In the genomic region with DNA sequence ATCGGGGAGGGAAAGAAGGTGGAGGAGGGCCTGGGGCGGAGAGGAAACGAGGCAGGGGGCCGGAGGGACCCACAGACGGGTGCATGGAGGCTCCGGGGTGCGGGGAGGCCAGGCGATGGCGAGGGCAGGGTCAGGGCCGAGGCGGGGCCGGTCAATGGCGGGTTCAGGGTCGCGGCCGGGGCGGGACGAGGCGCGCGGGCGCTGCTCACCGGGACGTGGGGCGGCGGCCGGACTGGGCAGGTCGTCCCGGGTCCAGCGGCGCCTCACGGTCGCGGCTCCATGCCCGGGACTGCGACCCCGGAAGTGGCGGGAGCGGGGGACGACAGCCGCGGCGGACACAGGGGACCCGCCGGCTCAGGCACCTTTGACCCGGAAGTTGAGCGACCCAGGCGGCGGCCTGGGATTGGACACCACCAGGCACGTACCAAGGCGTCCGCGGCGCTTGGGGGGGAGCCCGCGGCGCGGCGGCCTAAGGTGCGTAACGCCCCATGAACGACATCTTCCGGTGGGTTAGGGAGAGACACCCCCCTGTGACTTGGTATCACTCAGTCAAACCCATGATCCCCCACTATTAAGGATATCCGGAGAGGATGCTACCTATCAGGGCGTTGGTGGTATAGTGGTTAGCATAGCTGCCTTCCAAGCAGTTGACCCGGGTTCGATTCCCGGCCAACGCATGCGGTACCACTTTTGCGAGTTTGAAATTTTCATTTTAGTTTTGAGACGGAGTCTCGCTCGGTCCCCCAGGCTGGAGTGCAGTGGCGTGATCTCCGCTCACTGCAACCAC, we compare ENCODE assay signal across 8 cellular contexts. TPM values are rescaled to one million over a fixed set of nuclear protein-coding genes. Genes with fewer than 3 reads are reported as not detected.
DNase-seq lines count a peak whose midpoint lies in the region; ATAC-seq and TF ChIP-seq lines count a peak whose summit lies in the region.

A gene (minus strand): TSS at position 378 of the 787 bp plus-strand sequence. CDS start 3,936 bp downstream, outside the sequence.

- H3K27ac ChIP-seq in ovary (peak within 1 kb of the TSS; percentile 69 to 90), thyroid gland (peak within 1 kb of the TSS; percentile 52 to 82 (median 77))

- TF ChIP-seq POLR2A in ovary (IDR thresholded peaks at IDR 0.05) = peak; percentile 50
- peak; percentile 26 to 63 for TF ChIP-seq POLR2A in thyroid gland (IDR thresholded peaks at IDR 0.05)

- 0 to 1% (median 1%) methylated on average over 71 to 76 of the region's 76 CpGs for WGBS in ovary, 3 donors
- WGBS in thyroid gland, 2 donors = 0% methylated on average over 18 to 28 of the region's 76 CpGs

- H3K9me3 ChIP-seq in ovary (no peaks in the 10 kb centered on the region), thyroid gland (no peaks in the 10 kb centered on the region)

- ATAC-seq in HG02759 (IDR thresholded peaks at IDR 0.05; ENCODE audit: unreplicated experiment) = peak; percentile 88
- peak; percentile 98 for ATAC-seq in Right ventricle myocardium inferior

- H3K36me3 ChIP-seq in ovary (no peaks in the 10 kb centered on the region), thyroid gland (peaks cover 8 to 11% of the 10 kb centered on the region in 2 donors)

- no peak for TF ChIP-seq CTCF in GM12865 (IDR thresholded peaks at IDR 0.05; ENCODE audit: insufficient read depth, low read depth, low read length, missing control alignments)
- peak; percentile 33 to 67 (median 56) for TF ChIP-seq CTCF in ovary (IDR thresholded peaks at IDR 0.05)
- peak in 2 of 6 experiments; percentile 21 to 41 for TF ChIP-seq CTCF in thyroid gland (IDR thresholded peaks at IDR 0.05)

- H3K4me3 ChIP-seq in GM12865 (ENCODE audit: low read depth, low read length) (peak within 1 kb of the TSS; percentile 81), ovary (peak within 1 kb of the TSS; percentile 89), thyroid gland (replicated peaks in 1 of 3) (peak within 1 kb of the TSS; percentile 45 to 96 (median 87))

- no peaks in the 10 kb centered on the region for H3K27me3 ChIP-seq in ovary
- no peaks in the 10 kb centered on the region for H3K27me3 ChIP-seq in thyroid gland

- DNase-seq in GM12865 (ENCODE audit: low read depth) (peak; percentile 100), NCI-H1417 (lab: John Stamatoyannopoulos, UW) (peak; percentile 99 to 100 (median 99)), SW 1271 (lab: John Stamatoyannopoulos, UW) (peak; percentile 95 to 98), Right ventricle myocardium inferior (ENCODE audit: missing footprints) (peak; percentile 98), ovary (peak; percentile 94 to 96 (median 94)), thyroid gland (peak; percentile 98)
- peak; percentile 90 for DNase-seq in activated naive CD8-positive, alpha-beta T cell treated with anti-CD3 and anti-CD28 coated beads, Interleukin-2, amount 50 U/mL, for 16 hours (ENCODE audit: low read depth, low spot score)

- H3K4me1 ChIP-seq in ovary (ENCODE audit: insufficient read depth) = peaks cover 7% of the 10 kb centered on the region
- H3K4me1 ChIP-seq in thyroid gland = peaks cover 9 to 10% of the 10 kb centered on the region in 2 donors

- peak; percentile 62 for TF ChIP-seq EP300 in ovary (IDR thresholded peaks at IDR 0.05)

- intact Hi-C loops in Right ventricle myocardium inferior (cut with DNase I) = loop anchor here (1.0 to 5.0 kb wide), 3 partner anchors 52 to 76 kb away; a partner anchor contains a TSS
- intact Hi-C loops in ovary (cut with DNase I) = no loop called here
- intact Hi-C loops in thyroid gland (cut with DNase I) = loop anchor here (5.0 kb wide), 1 partner anchor 69 kb away; a partner anchor contains a TSS

RNA-seq across cellular contexts. Expression of the gene that starts here (rescaled TPM):
- total RNA-seq in Right ventricle myocardium inferior (52.7 TPM), ovary (10 to 100 TPM; 26.9 to 69.5 (median 44.3) TPM), thyroid gland (10 to 100 TPM; 32.0 to 50.7 (median 42.9) TPM)
- 10 to 100 TPM; 14.4 to 29.3 TPM for polyA plus RNA-seq in ovary

Comparison
In these comparisons a context has a peak if more than half of its experiments do, and no peak if none do; other contexts are left out.
1. Peak in every context shown above with its lines: DNase-seq, ATAC-seq, H3K4me3 ChIP-seq and H3K27ac ChIP-seq.
2. intact Hi-C loops: an anchor here in Right ventricle myocardium inferior (1.0 to 5.0 kb wide) and thyroid gland (5.0 kb wide); none called in ovary.